Comparison of ENCODE assay signal across 1 cellular context in genomic region chr4:186643501-186644315, GRCh38.
TF ChIP-seq lines count a peak whose summit lies in the region.

No MANE protein-coding gene starts in this region.

TF ChIP-seq in HepG2, 621 proteins besides CTCF, POLR2A, EP300 and RAD21 (continued from another document and continues in another):
- no peak for TF ChIP-seq TIGD3 (CRISPR knock-in tag; IDR thresholded peaks at IDR 0.05; ENCODE audit: borderline replicate concordance)
- TF ChIP-seq ZNF296 (CRISPR knock-in tag; conservative IDR thresholded peaks at IDR 0.05) = no peak
- TF ChIP-seq MATR3 (CRISPR knock-in tag; IDR thresholded peaks at IDR 0.05) = no peak
- TF ChIP-seq SNAI1 (CRISPR knock-in tag; IDR thresholded peaks at IDR 0.05; ENCODE audit: borderline replicate concordance) = no peak
- no peak; the same call in 1 of the 2 replicates for TF ChIP-seq ZBTB7B (CRISPR knock-in tag; IDR thresholded peaks at IDR 0.05)
- no peak for TF ChIP-seq RFX5 (IDR thresholded peaks at IDR 0.05; ENCODE audit: low read depth, low read length)
- TF ChIP-seq ZNF510 (CRISPR knock-in tag; IDR thresholded peaks at IDR 0.05; ENCODE audit: low read depth) = no peak
- no peak for TF ChIP-seq SNAPC2 (CRISPR knock-in tag; IDR thresholded peaks at IDR 0.05)
- no peak for TF ChIP-seq AFF4 (CRISPR knock-in tag; IDR thresholded peaks at IDR 0.05)
- TF ChIP-seq ZNF383 (CRISPR knock-in tag; IDR thresholded peaks at IDR 0.05; ENCODE audit: borderline replicate concordance) = no peak
- no peak for TF ChIP-seq THAP8 (CRISPR knock-in tag; IDR thresholded peaks at IDR 0.05; ENCODE audit: borderline replicate concordance)
- no peak for TF ChIP-seq ZNF772 (CRISPR knock-in tag; IDR thresholded peaks at IDR 0.05)
- TF ChIP-seq ZBED4 (CRISPR knock-in tag; IDR thresholded peaks at IDR 0.05; ENCODE audit: borderline replicate concordance) = no peak
- no peak for TF ChIP-seq ZFP36 (IDR thresholded peaks at IDR 0.05; ENCODE audit: borderline replicate concordance, low read depth, low read length, partially characterized antibody)
- no peak for TF ChIP-seq RARG (CRISPR knock-in tag; IDR thresholded peaks at IDR 0.05; ENCODE audit: low read depth)
- TF ChIP-seq POGZ (CRISPR knock-in tag; IDR thresholded peaks at IDR 0.05) = peak; percentile 73; the same call in 1 of the 2 replicates
- no peak for TF ChIP-seq PLSCR1 (CRISPR knock-in tag; IDR thresholded peaks at IDR 0.05; ENCODE audit: borderline replicate concordance)
- no peak for TF ChIP-seq CBX5 (CRISPR knock-in tag; IDR thresholded peaks at IDR 0.05; ENCODE audit: borderline replicate concordance)
- no peak for TF ChIP-seq CENPX (CRISPR knock-in tag; IDR thresholded peaks at IDR 0.05)
- TF ChIP-seq ZBTB25 (CRISPR knock-in tag; IDR thresholded peaks at IDR 0.05) = no peak
- peak; percentile 62; the same call in 1 of the 2 replicates for TF ChIP-seq TCF7 (IDR thresholded peaks at IDR 0.05; ENCODE audit: low read depth)
- TF ChIP-seq PRDM10 (CRISPR knock-in tag; IDR thresholded peaks at IDR 0.05; ENCODE audit: low read depth) = no peak
- no peak for TF ChIP-seq BRD4 (CRISPR knock-in tag; IDR thresholded peaks at IDR 0.05)
- peak; percentile 55; the same call in 1 of the 2 replicates for TF ChIP-seq ZBTB43 (CRISPR knock-in tag; conservative IDR thresholded peaks at IDR 0.05)
- TF ChIP-seq SMAD9 (CRISPR knock-in tag; IDR thresholded peaks at IDR 0.05) = no peak
- TF ChIP-seq PHB2 (IDR thresholded peaks at IDR 0.05; ENCODE audit: partially characterized antibody) = no peak
- TF ChIP-seq WIZ (CRISPR knock-in tag; IDR thresholded peaks at IDR 0.05) = no peak
- TF ChIP-seq ZNF282 (IDR thresholded peaks at IDR 0.05; ENCODE audit: partially characterized antibody) = no peak
- no peak for TF ChIP-seq ZNF530 (CRISPR knock-in tag; IDR thresholded peaks at IDR 0.05; ENCODE audit: low read depth)
- TF ChIP-seq ZNF800 (CRISPR knock-in tag; IDR thresholded peaks at IDR 0.05) = no peak
- peak; percentile 61; the same call in 1 of the 2 replicates for TF ChIP-seq FOXP4 (CRISPR knock-in tag; IDR thresholded peaks at IDR 0.05)
- no peak for TF ChIP-seq RXRA (CRISPR knock-in tag; IDR thresholded peaks at IDR 0.05)
- peak; percentile 63 for TF ChIP-seq ZNF503 (CRISPR knock-in tag; IDR thresholded peaks at IDR 0.05)
